16 cellular contexts compared by ENCODE assay signal in the genomic region with DNA sequence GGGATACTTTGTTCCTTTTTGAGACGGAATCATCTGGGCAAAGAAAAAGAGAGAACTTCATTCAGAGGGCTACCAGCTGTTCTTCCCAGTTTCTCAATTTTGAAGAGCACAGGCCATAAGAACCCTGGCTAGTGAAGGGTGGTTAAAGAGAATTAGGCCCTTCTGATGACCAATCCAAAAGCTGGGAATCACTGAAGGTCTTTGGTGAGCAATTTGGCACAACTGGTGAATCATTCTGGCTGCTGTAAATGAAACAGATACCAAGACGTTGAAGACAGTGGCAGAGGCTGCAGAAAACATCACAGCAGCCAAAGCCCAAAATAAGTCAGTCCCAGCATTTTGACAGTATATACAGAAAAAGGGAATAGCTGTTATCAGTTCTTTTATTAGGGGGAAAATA. TPM values are rescaled to one million over a fixed set of nuclear protein-coding genes. Genes with fewer than 3 reads are reported as not detected.
A peak's percentile ranks its signal among the peaks of the same experiment; 100 is the strongest.
DNase-seq lines count a peak whose midpoint lies in the region; ATAC-seq and TF ChIP-seq lines count a peak whose summit lies in the region.
"Had no signal": no experiment of that assay in that cellular context is flagged by ENCODE, and none has a peak within 500 bp of the region (broad histone marks: within the 10 kb centered on the region; RNA-seq: fewer than 3 reads in every experiment).

No MANE protein-coding gene starts in this region.

- POLR2A ChIA-PET in HCT116 (lab: Charles Lee) (no interaction called here), SK-N-SH (lab: Yijun Ruan, JAX) (no interaction called here)

- H3K9me3 ChIP-seq in DND-41 (ENCODE audit: insufficient read depth, low read length, severe bottlenecking): peaks cover 14% of the 10 kb centered on the region
- H3K9me3 ChIP-seq in HCT116 (ENCODE audit: control insufficient read depth in 1 of 2, insufficient read depth in 1 of 2, low read depth in 1 of 2, low read length in 2 of 2): peaks cover 5% of the 10 kb centered on the region in 2 experiments; a peak in 2 of 4 replicates
- H3K9me3 ChIP-seq in SK-N-SH: no peaks in the 10 kb centered on the region
- H3K9me3 ChIP-seq in liver (ENCODE audit: control insufficient read depth in 4 of 4, low read length in 3 of 4): no peaks in the 10 kb centered on the region

- ATAC-seq in DND-41 (ENCODE audit: insufficient read depth, low read depth): no peak
- ATAC-seq in HCT116: no peak
- ATAC-seq in HG02571 (IDR thresholded peaks at IDR 0.05; ENCODE audit: unreplicated experiment): no peak
- ATAC-seq: heart left ventricle; stimulated activated naive CD8-positive, alpha-beta T cell treated with anti-CD3 and anti-CD28 coated beads, Interleukin-15, Interleukin-2, amounts not matched to agents 100 U/mL and 50 U/mL, for 24 hours had no signal

- peaks cover 25% of the 10 kb centered on the region for H3F3A ChIP-seq in SK-N-SH (replicated peaks; ENCODE audit: insufficient read depth)

- BruUV-seq in HCT116 (replicated peaks; lab: Mats Ljungman, UMichigan): no TSS peak

- H3K27me3 ChIP-seq in DND-41 (ENCODE audit: insufficient read depth, low read length, poor library complexity): no peaks in the 10 kb centered on the region
- no peaks in the 10 kb centered on the region for H3K27me3 ChIP-seq in HCT116 (ENCODE audit: insufficient read depth, low read length)
- no peaks in the 10 kb centered on the region for H3K27me3 ChIP-seq in SK-N-SH (ENCODE audit: insufficient read depth)
- no peaks in the 10 kb centered on the region for H3K27me3 ChIP-seq in liver (ENCODE audit: control insufficient read depth in 4 of 4, insufficient read depth in 4 of 4, low read length in 3 of 4)

- no peak for TF ChIP-seq EP300 in SK-N-SH (IDR thresholded peaks at IDR 0.05; ENCODE audit: borderline replicate concordance in 1 of 2, low read depth in 1 of 2, low read length in 1 of 2)

- no peak overlapping the region for H3K9ac ChIP-seq in DND-41 (ENCODE audit: low read depth, low read length)
- no peak overlapping the region for H3K9ac ChIP-seq in HCT116 (ENCODE audit: low read length)
- H3K9ac ChIP-seq in SK-N-SH: no peak overlapping the region
- no peak overlapping the region for H3K9ac ChIP-seq in liver (ENCODE audit: low read depth in 1 of 2, low read length in 2 of 2)

- H3K4me3 ChIP-seq in DND-41 (ENCODE audit: low read depth in 1 of 2, low read length in 2 of 2) (no peak overlapping the region; a peak in 1 of 4 replicates), HCT116 (replicated peaks in 1 of 2; ENCODE audit: low read depth in 1 of 2, low read length in 2 of 2) (no peak overlapping the region), SK-N-SH (ENCODE audit: low read depth in 2 of 2, low read length in 1 of 2) (no peak overlapping the region), liver (ENCODE audit: low read depth in 1 of 3, low read length in 3 of 3) (no peak overlapping the region)
- H3K4me3 ChIP-seq: heart left ventricle, sigmoid colon had no signal

- intact Hi-C loops in HCT116 (cut with micrococcal nuclease): no loop called here

- no peak for TF ChIP-seq POLR2A in HCT116 (IDR thresholded peaks at IDR 0.05; ENCODE audit: borderline replicate concordance, extremely low read depth, insufficient read depth, insufficient read length)

- H3K4me2 ChIP-seq in DND-41 (ENCODE audit: insufficient read depth, low read length) (peak overlapping the region; percentile 49; the same call in 1 of the 2 replicates), HCT116 (ENCODE audit: low read length) (peak overlapping the region; percentile 61), SK-N-SH (peak overlapping the region; percentile 68; the same call in 1 of the 2 replicates)

- 34% methylated on average over 2 of the region's 2 CpGs for WGBS in SK-N-SH (ENCODE audit: low lambda C conversion rate)
- 61% methylated on average over 2 of the region's 2 CpGs for WGBS in liver

- no peak overlapping the region for H2AFZ ChIP-seq in DND-41 (ENCODE audit: low read depth, low read length)
- no peak overlapping the region for H2AFZ ChIP-seq in HCT116 (ENCODE audit: low read depth, low read length, poor library complexity, severe bottlenecking)
- H2AFZ ChIP-seq in SK-N-SH (ENCODE audit: low read depth): no peak overlapping the region

- H3K79me2 ChIP-seq in DND-41 (ENCODE audit: insufficient read depth, low read length) (peaks cover 100% of the 10 kb centered on the region), HCT116 (ENCODE audit: insufficient read depth, low read length) (peaks cover 83% of the 10 kb centered on the region), SK-N-SH (ENCODE audit: insufficient read depth) (peaks cover 20% of the 10 kb centered on the region)

- no peak for DNase-seq in DND-41
- no peak for DNase-seq in HCT116 (ENCODE audit: low read depth, low spot score)
- no peak for DNase-seq in SK-N-SH
- DNase-seq in central memory CD4-positive, alpha-beta T cell: no peak
- no peak for DNase-seq in middle frontal gyrus (ENCODE audit: extremely low spot score, low spot score)
- DNase-seq in NCI-H2081 (lab: John Stamatoyannopoulos, UW): no peak
- DNase-seq: activated naive CD4-positive, alpha-beta T cell treated with anti-CD3 and anti-CD28 coated beads for 36 hours; heart left ventricle; NCI-H1417 treated with DMSO at 0.1 percent for 48 hours; NCI-H774; SHP77 treated with DMSO at 0.1 percent for 48 hours; sigmoid colon; stimulated activated naive CD8-positive, alpha-beta T cell treated with anti-CD3 and anti-CD28 coated beads, Interleukin-15, Interleukin-2, amounts not matched to agents 100 U/mL and 50 U/mL, for 24 hours had no signal

- peaks cover 33% of the 10 kb centered on the region for H3K36me3 ChIP-seq in DND-41 (ENCODE audit: insufficient read depth, low read length)
- H3K36me3 ChIP-seq in HCT116 (ENCODE audit: control insufficient read depth in 1 of 2, insufficient read depth in 2 of 2, low read length in 2 of 2): no peaks in the 10 kb centered on the region
- H3K36me3 ChIP-seq in SK-N-SH (replicated peaks in 1 of 2; ENCODE audit: control insufficient read depth in 1 of 2, insufficient read depth in 2 of 2, low read length in 1 of 2): no peaks in the 10 kb centered on the region
- no peaks in the 10 kb centered on the region for H3K36me3 ChIP-seq in liver (ENCODE audit: control insufficient read depth in 4 of 4, insufficient read depth in 3 of 4, low read depth in 1 of 4, low read length in 3 of 4)
- H3K36me3 ChIP-seq: heart left ventricle, sigmoid colon had no signal

- H4K20me1 ChIP-seq in DND-41 (ENCODE audit: insufficient read depth, low read length): 0 out of 2 replicates have a peak, but pooled peaks cover 3% of the 10 kb centered on the region
- no peaks in the 10 kb centered on the region for H4K20me1 ChIP-seq in HCT116 (ENCODE audit: insufficient read depth)
- no peaks in the 10 kb centered on the region for H4K20me1 ChIP-seq in SK-N-SH (ENCODE audit: insufficient read depth)

- RAD21 ChIA-PET in HCT116 (lab: Charles Lee; ENCODE audit: low non-redundant PET in 1 of 2, low total read pairs in 2 of 2, uncharacterized antibody in 2 of 2, unreplicated experiment in 2 of 2): no interaction called here

- TF ChIP-seq CTCF in DND-41 (IDR thresholded peaks at IDR 0.05; ENCODE audit: borderline replicate concordance, extremely low read depth, low read length, poor library complexity, severe bottlenecking) (no peak), HCT116 (IDR thresholded peaks at IDR 0.05 in 2 of 3, conservative IDR thresholded peaks at IDR 0.05 in 1 of 3; ENCODE audit: borderline replicate concordance in 1 of 3, insufficient read depth in 1 of 3, low read depth in 2 of 3, low read length in 2 of 3) (no peak), SK-N-SH (IDR thresholded peaks at IDR 0.05) (no peak), liver (IDR thresholded peaks at IDR 0.05; ENCODE audit: low read depth, low read length, missing input control) (no peak)

- H3K9me2 ChIP-seq in HCT116 (ENCODE audit: insufficient read depth): no peaks in the 10 kb centered on the region
- no peaks in the 10 kb centered on the region for H3K9me2 ChIP-seq in SK-N-SH

- H3K27ac ChIP-seq in DND-41 (ENCODE audit: low read length): peak overlapping the region; percentile 15; the same call in 1 of the 2 replicates
- no peak overlapping the region; the same call in 1 of the 2 replicates for H3K27ac ChIP-seq in HCT116 (ENCODE audit: low read depth, low read length)
- H3K27ac ChIP-seq in SK-N-SH (ENCODE audit: low read depth in 2 of 2, low read length in 1 of 2): peak overlapping the region; percentile 89 to 96
- peak overlapping the region; percentile 70 to 80 for H3K27ac ChIP-seq in liver (ENCODE audit: low read depth in 1 of 2, low read length in 2 of 2)
- H3K27ac ChIP-seq: heart left ventricle, sigmoid colon had no signal

- peaks cover 84% of the 10 kb centered on the region for H3K4me1 ChIP-seq in DND-41 (ENCODE audit: insufficient read depth, low read length)
- H3K4me1 ChIP-seq in HCT116 (ENCODE audit: control insufficient read depth in 1 of 2, insufficient read depth in 2 of 2, low read length in 2 of 2): peaks cover 30 to 44% of the 10 kb centered on the region in 2 experiments
- peaks cover 28 to 36% of the 10 kb centered on the region in 2 experiments for H3K4me1 ChIP-seq in SK-N-SH (ENCODE audit: control insufficient read depth in 1 of 2, insufficient read depth in 2 of 2, low read depth in 1 of 2, low read length in 1 of 2)
- peaks cover 0 to 32% (median 7%) of the 10 kb centered on the region in 4 donors for H3K4me1 ChIP-seq in liver (ENCODE audit: control insufficient read depth in 4 of 4, insufficient read depth in 4 of 4, low read length in 3 of 4)

- CTCF ChIA-PET in HCT116 (lab: Charles Lee): no interaction called here
- CTCF ChIA-PET in SK-N-SH (lab: Yijun Ruan, JAX): interaction anchor here (1.1 to 5.4 kb wide), 2 partner anchors 241 to 894 kb away, joined by 3 to 27 read pairs; no protein-coding TSS in a partner anchor

- no peak for TF ChIP-seq RAD21 in HCT116 (IDR thresholded peaks at IDR 0.05; ENCODE audit: low read depth)
- no peak for TF ChIP-seq RAD21 in SK-N-SH (IDR thresholded peaks at IDR 0.05; ENCODE audit: low read length)
- no peak for TF ChIP-seq RAD21 in liver (IDR thresholded peaks at IDR 0.05)

TF ChIP-seq in HCT116, 20 proteins besides CTCF, POLR2A, EP300 and RAD21 (continues in another document):
- no peak for TF ChIP-seq FOSL1 (IDR thresholded peaks at IDR 0.05; ENCODE audit: low read depth)
- no peak for TF ChIP-seq YY1 (IDR thresholded peaks at IDR 0.05; ENCODE audit: extremely low read depth, insufficient replicate concordance, low read depth, low read length)

TF ChIP-seq in SK-N-SH, 30 proteins besides CTCF, POLR2A, EP300 and RAD21 (continues in another document):
- TF ChIP-seq JUND (IDR thresholded peaks at IDR 0.05): peak; percentile 58; the same call in 1 of the 2 replicates
- peak; percentile 50 for TF ChIP-seq TCF12 (IDR thresholded peaks at IDR 0.05)
- TF ChIP-seq GATA2 (CRISPR knock-in tag; IDR thresholded peaks at IDR 0.05): no peak

TF ChIP-seq in liver, 16 proteins besides CTCF, POLR2A, EP300 and RAD21 (continues in another document):
- TF ChIP-seq FOXA1 (IDR thresholded peaks at IDR 0.05): no peak
- TF ChIP-seq JUND (IDR thresholded peaks at IDR 0.05): no peak
- no peak for TF ChIP-seq RXRA (IDR thresholded peaks at IDR 0.05)
- TF ChIP-seq TAF1 (conservative IDR thresholded peaks at IDR 0.05): no peak

RNA-seq across cellular contexts. Expression of a gene that starts 5.1 kb away (rescaled TPM):
- total RNA-seq in HCT116 (2021; ENCODE audit: unreplicated experiment) (15.6 TPM), liver (10 to 100 TPM; 16.4 to 54.8 TPM)
- 3.1 and 3.9 TPM in 2 replicates for polyA plus RNA-seq in HCT116 (2012)
- polyA plus RNA-seq in SK-N-SH (2012; rRNA removed) (1.2 and 1.8 TPM in 2 replicates), liver (1 to 10 TPM; 7.1 to 9.5 TPM)
- 1.6 and 1.7 TPM in 2 replicates for polyA plus RNA-seq in SK-N-SH (2012; cell fraction: cytosol; rRNA removed)
- 2.2 and 3.3 TPM in 2 replicates for polyA plus RNA-seq in SK-N-SH (2012; cell fraction: nucleus; rRNA removed)
- polyA plus RNA-seq: BJ had no signal
